20 cellular contexts compared by ENCODE assay signal in the genomic region with DNA sequence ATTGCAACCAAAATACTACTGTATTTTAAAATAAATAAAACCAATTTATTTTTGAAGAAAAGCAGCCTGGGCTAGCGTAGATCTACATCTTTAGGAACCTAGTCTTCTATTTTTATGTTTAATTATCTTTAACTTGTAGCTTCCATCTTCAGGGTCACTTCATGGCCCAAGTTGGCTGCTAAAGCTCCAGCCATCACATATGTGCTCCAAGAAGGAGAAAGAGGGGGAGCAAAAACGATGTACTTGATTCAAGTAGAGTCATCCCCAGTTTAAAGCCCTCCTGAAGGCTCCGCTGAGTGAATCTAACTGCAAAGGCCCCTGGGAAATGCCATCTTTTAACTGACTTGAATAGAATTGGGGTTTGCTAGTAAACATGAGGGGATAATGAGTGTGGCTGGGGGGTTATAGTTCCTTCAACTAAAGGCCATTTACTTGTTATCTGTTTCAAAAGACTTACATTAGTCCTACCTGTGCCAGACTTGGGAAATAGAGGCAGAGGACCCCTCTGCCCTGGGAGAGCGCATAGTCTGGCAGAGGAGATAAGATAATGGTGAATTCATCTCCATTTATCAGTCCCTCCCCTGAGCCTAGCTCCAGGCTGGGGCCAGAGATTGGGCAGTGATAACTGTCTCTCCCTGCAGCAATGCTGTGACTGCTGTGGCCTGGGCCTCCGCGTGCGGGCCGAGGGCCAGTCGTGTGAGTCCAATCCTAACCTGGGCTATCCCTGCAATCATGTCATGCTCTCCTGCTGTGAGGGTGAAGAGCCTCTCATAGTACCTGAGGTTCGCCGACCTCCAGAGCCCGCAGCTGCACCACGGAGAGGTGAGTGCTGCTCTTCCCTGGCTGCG.
"Had no signal": no experiment of that assay in that cellular context is flagged by ENCODE, and none has a peak within 500 bp of the region (broad histone marks: within the 10 kb centered on the region; RNA-seq: fewer than 3 reads in every experiment).

No MANE protein-coding gene starts in this region.

- H3K9me3 ChIP-seq: colonic mucosa, esophagus squamous epithelium, neutrophil, psoas muscle, thoracic aorta, transverse colon, uterus had no signal

- H3K79me2 ChIP-seq: hepatocyte had no signal

- ATAC-seq: left colon; stimulated activated naive B cell treated with anti-CD40 and anti-IgM and Interleukin-4, amounts not matched to agents 10 μg/mL and 1 μg/mL and 100 μg/mL, for 72 hours; stimulated activated naive CD8-positive, alpha-beta T cell treated with anti-CD3 and anti-CD28 coated beads, Interleukin-15, amount 100 ng/mL, for 72 hours had no signal

- H3K4me1 Mint-ChIP-seq: nephron progenitor cell; stimulated activated naive B cell treated with anti-CD40 and anti-IgM and Interleukin-4, amounts not matched to agents 10 μg/mL and 1 μg/mL and 100 μg/mL, for 72 hours; stimulated activated naive CD8-positive, alpha-beta T cell treated with anti-CD3 and anti-CD28 coated beads, Interleukin-15, amount 100 ng/mL, for 72 hours had no signal

- H3K36me3 ChIP-seq: colonic mucosa, neutrophil, thoracic aorta, transverse colon, uterus had no signal

- H3K4me1 ChIP-seq: colonic mucosa, esophagus squamous epithelium, psoas muscle, transverse colon, uterus had no signal

- H3K4me3 ChIP-seq: colonic mucosa, esophagus squamous epithelium, hepatocyte, psoas muscle, thoracic aorta, transverse colon, uterus had no signal

- H3K27ac Mint-ChIP-seq: nephron progenitor cell; stimulated activated naive B cell treated with anti-CD40 and anti-IgM and Interleukin-4, amounts not matched to agents 10 μg/mL and 1 μg/mL and 100 μg/mL, for 72 hours; stimulated activated naive CD8-positive, alpha-beta T cell treated with anti-CD3 and anti-CD28 coated beads, Interleukin-15, amount 100 ng/mL, for 72 hours had no signal

- H3K4me3 Mint-ChIP-seq: nephron progenitor cell; stimulated activated naive B cell treated with anti-CD40 and anti-IgM and Interleukin-4, amounts not matched to agents 10 μg/mL and 1 μg/mL and 100 μg/mL, for 72 hours; stimulated activated naive CD8-positive, alpha-beta T cell treated with anti-CD3 and anti-CD28 coated beads, Interleukin-15, amount 100 ng/mL, for 72 hours had no signal

- H3K27me3 Mint-ChIP-seq: stimulated activated naive B cell treated with anti-CD40 and anti-IgM and Interleukin-4, amounts not matched to agents 10 μg/mL and 1 μg/mL and 100 μg/mL, for 72 hours; stimulated activated naive CD8-positive, alpha-beta T cell treated with anti-CD3 and anti-CD28 coated beads, Interleukin-15, amount 100 ng/mL, for 72 hours had no signal

- DNase-seq: cerebellar nuclear complex; dermis blood vessel endothelial cell; esophagus squamous epithelium; kidney; left colon; midbrain; nephron progenitor cell; retina; stimulated activated CD4-positive, alpha-beta T cell treated with anti-CD3 and anti-CD28 coated beads, Interleukin-2, amount 100 ng/mL, for 24 hours; stimulated activated CD4-positive, alpha-beta T cell treated with anti-CD3 and anti-CD28 coated beads, Interleukin-4, amount 100 ng/mL, for 4 hours; stimulated activated naive B cell treated with anti-CD40 and anti-IgM and Interleukin-4, amounts not matched to agents 10 μg/mL and 1 μg/mL and 100 μg/mL, for 72 hours; stimulated activated naive CD8-positive, alpha-beta T cell treated with anti-CD3 and anti-CD28 coated beads, Interleukin-15, amount 100 ng/mL, for 72 hours; substantia nigra; transverse colon; uterus had no signal

- H3K27ac ChIP-seq: colonic mucosa, hepatocyte, neutrophil, psoas muscle, thoracic aorta, transverse colon, uterus had no signal

- H3K4me2 ChIP-seq: hepatocyte had no signal

- H3K27me3 ChIP-seq: colonic mucosa, hepatocyte, neutrophil, transverse colon, uterus had no signal
